Comparison of ENCODE assay signal across 9 cellular contexts in genomic region chr6:13407709-13408695, GRCh38.
A peak's percentile ranks its signal among the peaks of the same experiment; 100 is the strongest.
DNase-seq lines count a peak whose midpoint lies in the region; ATAC-seq and TF ChIP-seq lines count a peak whose summit lies in the region.
"Had no signal": no experiment of that assay in that cellular context is flagged by ENCODE, and none has a peak within 500 bp of the region (broad histone marks: within the 10 kb centered on the region; RNA-seq: fewer than 3 reads in every experiment).

No MANE protein-coding gene starts in this region.

- intact Hi-C loops in left ventricle myocardium inferior (cut with micrococcal nuclease), result no loop called here
- intact Hi-C loops in spleen (cut with DNase I; ENCODE audit: low total_unique reads), result no loop called here

- H3K27me3 ChIP-seq in WERI-Rb-1 (ENCODE audit: insufficient read depth, low read depth, severe bottlenecking), result no peaks in the 10 kb centered on the region
- H3K27me3 ChIP-seq in left ventricle myocardium inferior (ENCODE audit: low read depth), result no peaks in the 10 kb centered on the region
- no peaks in the 10 kb centered on the region for H3K27me3 ChIP-seq in spleen (replicated peaks in 1 of 7)
- H3K27me3 ChIP-seq: SJSA1 had no signal

- H3K27ac ChIP-seq in WERI-Rb-1, result peak overlapping the region; percentile 94
- peak overlapping the region; percentile 88 for H3K27ac ChIP-seq in left ventricle myocardium inferior (replicated peaks)
- peak overlapping the region in 6 of 8 donors; percentile 18 to 82 (median 70) for H3K27ac ChIP-seq in spleen
- H3K27ac ChIP-seq: SJSA1 had no signal

- no peak for ATAC-seq in GM18511 (IDR thresholded peaks at IDR 0.05; ENCODE audit: unreplicated experiment)
- ATAC-seq in activated T-cell treated with anti-CD3 and anti-CD28 coated beads, Interleukin-2, amount 50 U/mL, for 72 hours (replicated peaks in 1 of 2), result no peak

- H3K4me3 ChIP-seq in WERI-Rb-1 (ENCODE audit: low read depth, low read length), result no peak overlapping the region
- H3K4me3 ChIP-seq in left ventricle myocardium inferior, result no peak overlapping the region
- no peak overlapping the region for H3K4me3 ChIP-seq in spleen
- H3K4me3 ChIP-seq: SJSA1 had no signal

- no peaks in the 10 kb centered on the region for H3K36me3 Mint-ChIP-seq in activated T-cell treated with anti-CD3 and anti-CD28 coated beads, Interleukin-2, amount 50 U/mL, for 72 hours (ENCODE audit: insufficient read depth in 2 of 2)
- H3K36me3 Mint-ChIP-seq in chondrocyte (ENCODE audit: low read depth), result no peaks in the 10 kb centered on the region

- no peak overlapping the region for H3K27ac Mint-ChIP-seq in activated T-cell treated with anti-CD3 and anti-CD28 coated beads, Interleukin-2, amount 50 U/mL, for 72 hours
- H3K27ac Mint-ChIP-seq in chondrocyte (ENCODE audit: unreplicated experiment), result no peak overlapping the region

- H3K4me1 Mint-ChIP-seq in activated T-cell treated with anti-CD3 and anti-CD28 coated beads, Interleukin-2, amount 50 U/mL, for 72 hours (ENCODE audit: low read depth), result no peaks in the 10 kb centered on the region
- peaks cover 49% of the 10 kb centered on the region for H3K4me1 Mint-ChIP-seq in chondrocyte (ENCODE audit: low read depth)

- H3K9me3 ChIP-seq in WERI-Rb-1 (ENCODE audit: severe bottlenecking) (no peaks in the 10 kb centered on the region), left ventricle myocardium inferior (replicated peaks) (peaks cover 8% of the 10 kb centered on the region), spleen (no peaks in the 10 kb centered on the region)
- H3K9me3 ChIP-seq: SJSA1 had no signal

- TF ChIP-seq POLR2A in spleen (IDR thresholded peaks at IDR 0.05), result no peak

- no peak overlapping the region for H3K4me3 Mint-ChIP-seq in activated T-cell treated with anti-CD3 and anti-CD28 coated beads, Interleukin-2, amount 50 U/mL, for 72 hours
- H3K4me3 Mint-ChIP-seq in chondrocyte (ENCODE audit: unreplicated experiment), result no peak overlapping the region

- peaks cover 94% of the 10 kb centered on the region for H3K4me1 ChIP-seq in left ventricle myocardium inferior
- peaks cover 0 to 89% (median 45%) of the 10 kb centered on the region in 6 donors for H3K4me1 ChIP-seq in spleen

- H3K27me3 Mint-ChIP-seq in activated T-cell treated with anti-CD3 and anti-CD28 coated beads, Interleukin-2, amount 50 U/mL, for 72 hours (ENCODE audit: low read depth), result no peaks in the 10 kb centered on the region
- no peaks in the 10 kb centered on the region for H3K27me3 Mint-ChIP-seq in chondrocyte (ENCODE audit: low read depth)

- no peaks in the 10 kb centered on the region for H3K36me3 ChIP-seq in WERI-Rb-1
- H3K36me3 ChIP-seq in left ventricle myocardium inferior, result no peaks in the 10 kb centered on the region
- no peaks in the 10 kb centered on the region for H3K36me3 ChIP-seq in spleen
- H3K36me3 ChIP-seq: SJSA1 had no signal

- 64 to 84% (median 73%) methylated on average over 12 of the region's 12 CpGs for WGBS in spleen, 5 donors

- DNase-seq in HS-27A (ENCODE audit: low read depth), result peak; percentile 92
- no peak for DNase-seq in WERI-Rb-1
- no peak for DNase-seq in left ventricle myocardium inferior
- no peak for DNase-seq in spleen
- DNase-seq in NCI-H2196 treated with DMSO at 0.1 percent for 48 hours (lab: John Stamatoyannopoulos, UW; ENCODE audit: unreplicated experiment), result no peak
- no peak for DNase-seq in activated T-cell treated with anti-CD3 and anti-CD28 coated beads, Interleukin-2, amount 50 U/mL, for 72 hours
- DNase-seq in chondrocyte (ENCODE audit: low spot score), result no peak

- TF ChIP-seq CTCF in WERI-Rb-1 (IDR thresholded peaks at IDR 0.05; ENCODE audit: low read depth, low read length) (no peak), left ventricle myocardium inferior (IDR thresholded peaks at IDR 0.05; ENCODE audit: borderline replicate concordance) (no peak), spleen (IDR thresholded peaks at IDR 0.05 in 8 of 11, conservative IDR thresholded peaks at IDR 0.05 in 3 of 11) (no peak), chondrocyte (IDR thresholded peaks at IDR 0.05) (no peak)

- H3K9me3 Mint-ChIP-seq in activated T-cell treated with anti-CD3 and anti-CD28 coated beads, Interleukin-2, amount 50 U/mL, for 72 hours, result no peaks in the 10 kb centered on the region
- H3K9me3 Mint-ChIP-seq in chondrocyte (ENCODE audit: low read depth), result peaks cover 3% of the 10 kb centered on the region
